1 cellular context compared by ENCODE assay signal in the genomic region with DNA sequence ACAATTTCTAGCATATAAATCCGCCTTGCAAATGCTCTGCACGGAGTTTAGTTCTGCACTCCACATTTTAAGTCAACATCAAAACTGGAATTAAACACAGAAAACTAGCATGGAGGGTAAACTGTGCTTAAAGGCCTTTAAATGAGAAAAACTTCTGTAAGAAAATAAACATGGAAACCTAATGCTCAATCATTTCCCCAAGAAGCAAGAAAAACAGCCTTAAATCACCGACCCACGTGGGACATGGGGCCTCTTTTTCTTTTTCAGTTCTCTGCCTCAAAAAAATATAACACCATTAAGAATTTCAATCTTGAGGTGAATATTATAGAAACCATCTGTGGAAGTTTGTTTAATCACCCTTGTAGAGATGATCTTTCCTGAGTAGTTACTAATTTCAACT.
TF ChIP-seq lines count a peak whose summit lies in the region.

No MANE protein-coding gene starts in this region.

TF ChIP-seq in GM23338, 12 proteins besides CTCF, POLR2A, EP300 and RAD21 (continued from another document):
- TF ChIP-seq REST (IDR thresholded peaks at IDR 0.05; ENCODE audit: unreplicated experiment) = no peak
- TF ChIP-seq, protein P1, sequence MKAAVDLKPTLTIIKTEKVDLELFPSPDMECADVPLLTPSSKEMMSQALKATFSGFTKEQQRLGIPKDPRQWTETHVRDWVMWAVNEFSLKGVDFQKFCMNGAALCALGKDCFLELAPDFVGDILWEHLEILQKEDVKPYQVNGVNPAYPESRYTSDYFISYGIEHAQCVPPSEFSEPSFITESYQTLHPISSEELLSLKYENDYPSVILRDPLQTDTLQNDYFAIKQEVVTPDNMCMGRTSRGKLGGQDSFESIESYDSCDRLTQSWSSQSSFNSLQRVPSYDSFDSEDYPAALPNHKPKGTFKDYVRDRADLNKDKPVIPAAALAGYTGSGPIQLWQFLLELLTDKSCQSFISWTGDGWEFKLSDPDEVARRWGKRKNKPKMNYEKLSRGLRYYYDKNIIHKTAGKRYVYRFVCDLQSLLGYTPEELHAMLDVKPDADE (IDR thresholded peaks at IDR 0.05) = no peak
- TF ChIP-seq CREB1 (CRISPR knock-in tag; IDR thresholded peaks at IDR 0.05; ENCODE audit: low read depth) = no peak
- TF ChIP-seq, protein P2, sequence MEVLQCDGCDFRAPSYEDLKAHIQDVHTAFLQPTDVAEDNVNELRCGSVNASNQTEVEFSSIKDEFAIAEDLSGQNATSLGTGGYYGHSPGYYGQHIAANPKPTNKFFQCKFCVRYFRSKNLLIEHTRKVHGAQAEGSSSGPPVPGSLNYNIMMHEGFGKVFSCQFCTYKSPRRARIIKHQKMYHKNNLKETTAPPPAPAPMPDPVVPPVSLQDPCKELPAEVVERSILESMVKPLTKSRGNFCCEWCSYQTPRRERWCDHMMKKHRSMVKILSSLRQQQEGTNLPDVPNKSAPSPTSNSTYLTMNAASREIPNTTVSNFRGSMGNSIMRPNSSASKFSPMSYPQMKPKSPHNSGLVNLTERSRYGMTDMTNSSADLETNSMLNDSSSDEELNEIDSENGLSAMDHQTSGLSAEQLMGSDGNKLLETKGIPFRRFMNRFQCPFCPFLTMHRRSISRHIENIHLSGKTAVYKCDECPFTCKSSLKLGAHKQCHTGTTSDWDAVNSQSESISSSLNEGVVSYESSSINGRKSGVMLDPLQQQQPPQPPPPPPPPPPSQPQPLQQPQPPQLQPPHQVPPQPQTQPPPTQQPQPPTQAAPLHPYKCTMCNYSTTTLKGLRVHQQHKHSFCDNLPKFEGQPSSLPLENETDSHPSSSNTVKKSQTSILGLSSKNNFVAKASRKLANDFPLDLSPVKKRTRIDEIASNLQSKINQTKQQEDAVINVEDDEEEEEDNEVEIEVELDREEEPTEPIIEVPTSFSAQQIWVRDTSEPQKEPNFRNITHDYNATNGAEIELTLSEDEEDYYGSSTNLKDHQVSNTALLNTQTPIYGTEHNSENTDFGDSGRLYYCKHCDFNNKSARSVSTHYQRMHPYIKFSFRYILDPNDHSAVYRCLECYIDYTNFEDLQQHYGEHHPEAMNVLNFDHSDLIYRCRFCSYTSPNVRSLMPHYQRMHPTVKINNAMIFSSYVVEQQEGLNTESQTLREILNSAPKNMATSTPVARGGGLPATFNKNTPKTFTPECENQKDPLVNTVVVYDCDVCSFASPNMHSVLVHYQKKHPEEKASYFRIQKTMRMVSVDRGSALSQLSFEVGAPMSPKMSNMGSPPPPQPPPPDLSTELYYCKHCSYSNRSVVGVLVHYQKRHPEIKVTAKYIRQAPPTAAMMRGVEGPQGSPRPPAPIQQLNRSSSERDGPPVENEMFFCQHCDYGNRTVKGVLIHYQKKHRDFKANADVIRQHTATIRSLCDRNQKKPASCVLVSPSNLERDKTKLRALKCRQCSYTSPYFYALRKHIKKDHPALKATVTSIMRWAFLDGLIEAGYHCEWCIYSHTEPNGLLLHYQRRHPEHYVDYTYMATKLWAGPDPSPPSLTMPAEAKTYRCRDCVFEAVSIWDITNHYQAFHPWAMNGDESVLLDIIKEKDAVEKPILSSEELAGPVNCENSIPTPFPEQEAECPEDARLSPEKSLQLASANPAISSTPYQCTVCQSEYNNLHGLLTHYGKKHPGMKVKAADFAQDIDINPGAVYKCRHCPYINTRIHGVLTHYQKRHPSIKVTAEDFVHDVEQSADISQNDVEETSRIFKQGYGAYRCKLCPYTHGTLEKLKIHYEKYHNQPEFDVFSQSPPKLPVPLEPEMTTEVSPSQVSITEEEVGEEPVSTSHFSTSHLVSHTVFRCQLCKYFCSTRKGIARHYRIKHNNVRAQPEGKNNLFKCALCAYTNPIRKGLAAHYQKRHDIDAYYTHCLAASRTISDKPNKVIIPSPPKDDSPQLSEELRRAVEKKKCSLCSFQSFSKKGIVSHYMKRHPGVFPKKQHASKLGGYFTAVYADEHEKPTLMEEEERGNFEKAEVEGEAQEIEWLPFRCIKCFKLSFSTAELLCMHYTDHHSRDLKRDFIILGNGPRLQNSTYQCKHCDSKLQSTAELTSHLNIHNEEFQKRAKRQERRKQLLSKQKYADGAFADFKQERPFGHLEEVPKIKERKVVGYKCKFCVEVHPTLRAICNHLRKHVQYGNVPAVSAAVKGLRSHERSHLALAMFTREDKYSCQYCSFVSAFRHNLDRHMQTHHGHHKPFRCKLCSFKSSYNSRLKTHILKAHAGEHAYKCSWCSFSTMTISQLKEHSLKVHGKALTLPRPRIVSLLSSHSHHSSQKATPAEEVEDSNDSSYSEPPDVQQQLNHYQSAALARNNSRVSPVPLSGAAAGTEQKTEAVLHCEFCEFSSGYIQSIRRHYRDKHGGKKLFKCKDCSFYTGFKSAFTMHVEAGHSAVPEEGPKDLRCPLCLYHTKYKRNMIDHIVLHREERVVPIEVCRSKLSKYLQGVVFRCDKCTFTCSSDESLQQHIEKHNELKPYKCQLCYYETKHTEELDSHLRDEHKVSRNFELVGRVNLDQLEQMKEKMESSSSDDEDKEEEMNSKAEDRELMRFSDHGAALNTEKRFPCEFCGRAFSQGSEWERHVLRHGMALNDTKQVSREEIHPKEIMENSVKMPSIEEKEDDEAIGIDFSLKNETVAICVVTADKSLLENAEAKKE (CRISPR knock-in tag; IDR thresholded peaks at IDR 0.05) = no peak
- TF ChIP-seq ZNF114 (CRISPR knock-in tag; IDR thresholded peaks at IDR 0.05) = no peak
- no peak for TF ChIP-seq EZH2 (IDR thresholded peaks at IDR 0.05; ENCODE audit: low read depth, unreplicated experiment)
- TF ChIP-seq JUNB (IDR thresholded peaks at IDR 0.05; ENCODE audit: unreplicated experiment) = no peak
- TF ChIP-seq STAT1 (IDR thresholded peaks at IDR 0.05; ENCODE audit: unreplicated experiment) = no peak
- no peak for TF ChIP-seq EZH2phosphoT487 (IDR thresholded peaks at IDR 0.05; ENCODE audit: unreplicated experiment)
- no peak for TF ChIP-seq ZNF331 (CRISPR knock-in tag; IDR thresholded peaks at IDR 0.05; ENCODE audit: low read depth)
- TF ChIP-seq NANOG (IDR thresholded peaks at IDR 0.05; ENCODE audit: borderline replicate concordance) = no peak
